18 cellular contexts compared by ENCODE assay signal in genomic region chr2:27275211-27276150, GRCh38. TPM values are rescaled to one million over a fixed set of nuclear protein-coding genes. Genes with fewer than 3 reads are reported as not detected.
DNase-seq lines count a peak whose midpoint lies in the region; ATAC-seq and TF ChIP-seq lines count a peak whose summit lies in the region.
"Had no signal": no experiment of that assay in that cellular context is flagged by ENCODE, and none has a peak within 500 bp of the region (broad histone marks: within the 10 kb centered on the region; RNA-seq: fewer than 3 reads in every experiment).

DNAJC5G (plus strand) TSS chr2:27275433; CDS start chr2:27276729, 1,296 bp downstream.

- H3K4me1 Mint-ChIP-seq in WTC11: peaks cover 6% of the 10 kb centered on the region; the same call in 1 of the 2 replicates

- POLR2A ChIA-PET in WTC11 (lab: Charles Lee): no interaction called here

- H3K9me3 ChIP-seq in left ventricle myocardium inferior (replicated peaks): no peaks in the 10 kb centered on the region
- no peaks in the 10 kb centered on the region for H3K9me3 ChIP-seq in heart left ventricle
- no peaks in the 10 kb centered on the region for H3K9me3 ChIP-seq in left lung
- no peaks in the 10 kb centered on the region for H3K9me3 ChIP-seq in upper lobe of right lung
- H3K9me3 ChIP-seq: A549 had no signal

- DNase-seq in left ventricle myocardium inferior (no peak), heart left ventricle (no peak), WTC11 (ENCODE audit: low spot score) (no peak), left lung (no peak), upper lobe of right lung (no peak), GM10266 (ENCODE audit: extremely low spot score) (no peak)
- DNase-seq: CD8-positive, alpha-beta T cell; COR-L47; DMS153; DMS79 treated with DMSO at 0.1 percent for 48 hours; EL; H9 had no signal

- WGBS in heart left ventricle, 4 donors: 73 to 81% (median 77%) methylated on average over 37 to 39 of the region's 39 CpGs

- H3K4me3 ChIP-seq in left ventricle myocardium inferior: no peak within 1 kb of the TSS
- H3K4me3 ChIP-seq in heart left ventricle: no peak within 1 kb of the TSS
- H3K4me3 ChIP-seq in left lung: no peak within 1 kb of the TSS
- no peak within 1 kb of the TSS for H3K4me3 ChIP-seq in upper lobe of right lung
- H3K4me3 ChIP-seq: A549 had no signal

- peaks cover 46% of the 10 kb centered on the region for H3K4me1 ChIP-seq in left ventricle myocardium inferior
- peaks cover 0 to 41% (median 8%) of the 10 kb centered on the region in 12 donors for H3K4me1 ChIP-seq in heart left ventricle
- peaks cover 0 to 4% of the 10 kb centered on the region in 2 donors for H3K4me1 ChIP-seq in left lung
- H3K4me1 ChIP-seq in upper lobe of right lung: no peaks in the 10 kb centered on the region

- no peaks in the 10 kb centered on the region for H3K9me3 Mint-ChIP-seq in WTC11
- H3K9me3 Mint-ChIP-seq: CD14-positive monocyte; CD8-positive, alpha-beta T cell; H9; IgD-negative memory B cell had no signal

- TF ChIP-seq POLR2A in heart left ventricle (IDR thresholded peaks at IDR 0.05): no peak

- H3K27ac ChIP-seq in left ventricle myocardium inferior (replicated peaks): peak within 1 kb of the TSS; percentile 86
- H3K27ac ChIP-seq in heart left ventricle: peak within 1 kb of the TSS in 5 of 12 donors; percentile 71 to 91 (median 81)
- no peak within 1 kb of the TSS for H3K27ac ChIP-seq in left lung
- H3K27ac ChIP-seq in upper lobe of right lung: no peak within 1 kb of the TSS
- H3K27ac ChIP-seq: A549 had no signal

- ATAC-seq in heart left ventricle: no peak
- peak; percentile 49 for ATAC-seq in WTC11
- peak; percentile 77 for ATAC-seq in left lung
- peak; percentile 74 for ATAC-seq in upper lobe of right lung
- ATAC-seq in HG02970 (IDR thresholded peaks at IDR 0.05; ENCODE audit: low FRiP score, unreplicated experiment): no peak
- ATAC-seq: A549; CD8-positive, alpha-beta T cell had no signal

- intact Hi-C loops in left ventricle myocardium inferior (cut with micrococcal nuclease): no loop called here
- intact Hi-C loops in heart left ventricle (cut with DNase I): loop anchor here in 5 of 10 donors (2.0 to 10.0 kb wide), 4 partner anchors 177 to 321 kb away; no protein-coding TSS in a partner anchor
- intact Hi-C loops in left lung (cut with DNase I): no loop called here
- intact Hi-C loops in upper lobe of right lung (cut with DNase I): no loop called here

- no peaks in the 10 kb centered on the region for H3K36me3 Mint-ChIP-seq in WTC11
- H3K36me3 Mint-ChIP-seq: CD14-positive monocyte; CD8-positive, alpha-beta T cell; IgD-negative memory B cell had no signal

- H3K27me3 Mint-ChIP-seq in WTC11 (ENCODE audit: low read depth): no peaks in the 10 kb centered on the region; the same call in 1 of the 2 replicates

- CTCF ChIA-PET in WTC11 (lab: Charles Lee): interaction anchor here (0.8 to 1.5 kb wide), 6 partner anchors 11 to 94 kb away, joined by 3 to 11 read pairs (median 5); partner anchors contain the start of gene EIF2B4

- H3K27me3 ChIP-seq in left ventricle myocardium inferior (ENCODE audit: low read depth): peaks cover 8% of the 10 kb centered on the region
- H3K27me3 ChIP-seq in heart left ventricle: peaks cover 0 to 4% (median 0%) of the 10 kb centered on the region in 9 donors
- H3K27me3 ChIP-seq in left lung: peaks cover 0 to 28% of the 10 kb centered on the region in 2 donors
- H3K27me3 ChIP-seq in upper lobe of right lung: peaks cover 3% of the 10 kb centered on the region

- H3K36me3 ChIP-seq in left ventricle myocardium inferior: no peaks in the 10 kb centered on the region
- H3K36me3 ChIP-seq in heart left ventricle: no peaks in the 10 kb centered on the region
- no peaks in the 10 kb centered on the region for H3K36me3 ChIP-seq in left lung
- H3K36me3 ChIP-seq in upper lobe of right lung: no peaks in the 10 kb centered on the region

- no peak within 1 kb of the TSS for H3K27ac Mint-ChIP-seq in WTC11
- H3K27ac Mint-ChIP-seq: CD14-positive monocyte; CD8-positive, alpha-beta T cell; H9; IgD-negative memory B cell had no signal

- H3K4me3 Mint-ChIP-seq in WTC11: no peak within 1 kb of the TSS
- H3K4me3 Mint-ChIP-seq: CD14-positive monocyte; CD8-positive, alpha-beta T cell; H9; IgD-negative memory B cell had no signal

- TF ChIP-seq CTCF in left ventricle myocardium inferior (IDR thresholded peaks at IDR 0.05; ENCODE audit: borderline replicate concordance): no peak
- TF ChIP-seq CTCF in heart left ventricle (IDR thresholded peaks at IDR 0.05): no peak
- no peak for TF ChIP-seq CTCF in WTC11 (IDR thresholded peaks at IDR 0.05)
- no peak for TF ChIP-seq CTCF in left lung (IDR thresholded peaks at IDR 0.05)
- no peak for TF ChIP-seq CTCF in upper lobe of right lung (IDR thresholded peaks at IDR 0.05)
- no peak for TF ChIP-seq CTCF in GM10266 (IDR thresholded peaks at IDR 0.05; ENCODE audit: control insufficient read depth, insufficient read depth, low read depth, missing control alignments)

TF ChIP-seq in WTC11, 78 proteins besides CTCF, POLR2A, EP300 and RAD21:
- TF ChIP-seq TCF7 (CRISPR knock-in tag; IDR thresholded peaks at IDR 0.05; ENCODE audit: low read depth) (no peak), E2F1 (CRISPR knock-in tag; IDR thresholded peaks at IDR 0.05) (no peak), ZNF425 (CRISPR knock-in tag; conservative IDR thresholded peaks at IDR 0.05) (no peak), USF2 (CRISPR knock-in tag; IDR thresholded peaks at IDR 0.05) (no peak), ZNF121 (CRISPR knock-in tag; IDR thresholded peaks at IDR 0.05) (no peak), TEAD1 (CRISPR knock-in tag; IDR thresholded peaks at IDR 0.05) (no peak), ZNF317 (CRISPR knock-in tag; IDR thresholded peaks at IDR 0.05; ENCODE audit: borderline replicate concordance, low read depth) (no peak), CREM (CRISPR knock-in tag; IDR thresholded peaks at IDR 0.05) (no peak), RELA (CRISPR knock-in tag; IDR thresholded peaks at IDR 0.05; ENCODE audit: borderline replicate concordance) (no peak)
- TF ChIP-seq, protein P1, sequence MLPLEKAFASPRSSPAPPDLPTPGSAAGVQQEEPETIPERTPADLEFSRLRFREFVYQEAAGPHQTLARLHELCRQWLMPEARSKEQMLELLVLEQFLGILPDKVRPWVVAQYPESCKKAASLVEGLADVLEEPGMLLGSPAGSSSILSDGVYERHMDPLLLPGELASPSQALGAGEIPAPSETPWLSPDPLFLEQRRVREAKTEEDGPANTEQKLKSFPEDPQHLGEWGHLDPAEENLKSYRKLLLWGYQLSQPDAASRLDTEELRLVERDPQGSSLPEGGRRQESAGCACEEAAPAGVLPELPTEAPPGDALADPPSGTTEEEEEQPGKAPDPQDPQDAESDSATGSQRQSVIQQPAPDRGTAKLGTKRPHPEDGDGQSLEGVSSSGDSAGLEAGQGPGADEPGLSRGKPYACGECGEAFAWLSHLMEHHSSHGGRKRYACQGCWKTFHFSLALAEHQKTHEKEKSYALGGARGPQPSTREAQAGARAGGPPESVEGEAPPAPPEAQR (CRISPR knock-in tag; IDR thresholded peaks at IDR 0.05): no peak
- TF ChIP-seq, protein P2, sequence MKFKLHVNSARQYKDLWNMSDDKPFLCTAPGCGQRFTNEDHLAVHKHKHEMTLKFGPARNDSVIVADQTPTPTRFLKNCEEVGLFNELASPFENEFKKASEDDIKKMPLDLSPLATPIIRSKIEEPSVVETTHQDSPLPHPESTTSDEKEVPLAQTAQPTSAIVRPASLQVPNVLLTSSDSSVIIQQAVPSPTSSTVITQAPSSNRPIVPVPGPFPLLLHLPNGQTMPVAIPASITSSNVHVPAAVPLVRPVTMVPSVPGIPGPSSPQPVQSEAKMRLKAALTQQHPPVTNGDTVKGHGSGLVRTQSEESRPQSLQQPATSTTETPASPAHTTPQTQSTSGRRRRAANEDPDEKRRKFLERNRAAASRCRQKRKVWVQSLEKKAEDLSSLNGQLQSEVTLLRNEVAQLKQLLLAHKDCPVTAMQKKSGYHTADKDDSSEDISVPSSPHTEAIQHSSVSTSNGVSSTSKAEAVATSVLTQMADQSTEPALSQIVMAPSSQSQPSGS (CRISPR knock-in tag; IDR thresholded peaks at IDR 0.05; ENCODE audit: borderline replicate concordance, low read depth): no peak

RNA-seq across cellular contexts. Expression of gene DNAJC5G, which starts in this region (rescaled TPM):
- total RNA-seq in left ventricle myocardium inferior: 1.2 TPM
- 1 to 10 TPM in 5 of 9 donors, under 1 TPM in 4; 0.36 to 3.3 (median 1.2) TPM for total RNA-seq in heart left ventricle
- 1 to 10 TPM in 1 of 2 donors, under 1 TPM in 1; 0.11 to 1.8 TPM for polyA plus RNA-seq in heart left ventricle
- total RNA-seq in WTC11 (2021): 0.18 to 0.44 TPM (median 0.34 TPM) in 3 replicates
- not detected for total RNA-seq in left lung
- total RNA-seq in upper lobe of right lung: not detected
- total RNA-seq: CD8-positive, alpha-beta T cell; HT-29 had no signal
- polyA plus RNA-seq: A549, BJ, CD14-positive monocyte, IgD-negative memory B cell had no signal

Comparison
In these comparisons a context has a peak if more than half of its experiments do, and no peak if none do; other contexts are left out.
1. Peak in ATAC-seq in WTC11; RNA of the gene not detected or under 1 TPM.
2. Peak in ATAC-seq in left lung; RNA of the gene not detected or under 1 TPM.
3. Peak in ATAC-seq in upper lobe of right lung; RNA of the gene not detected or under 1 TPM.